Comparison of ENCODE assay signal across 16 cellular contexts in the genomic region with DNA sequence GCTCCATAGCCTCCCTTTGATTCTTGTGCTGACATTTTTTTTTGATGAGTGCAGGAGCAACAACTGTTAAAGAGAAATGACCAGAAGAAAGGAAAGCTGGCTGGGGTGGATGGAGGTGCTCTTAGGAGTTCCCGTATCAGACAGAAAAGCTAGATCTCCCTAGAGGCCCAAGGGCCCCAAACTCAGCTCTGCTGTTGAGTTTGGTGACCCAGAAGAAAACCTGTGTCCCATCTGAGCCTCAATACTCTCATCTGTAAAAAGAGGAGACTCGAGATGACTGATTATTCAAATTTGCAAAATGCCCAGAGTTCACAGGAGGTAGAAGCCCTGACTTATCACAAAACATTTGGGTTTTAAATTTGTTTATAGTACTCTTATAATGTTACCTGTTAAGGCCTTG.
DNase-seq lines count a peak whose midpoint lies in the region; ATAC-seq, FAIRE-seq and TF ChIP-seq lines count a peak whose summit lies in the region.
"Had no signal": no experiment of that assay in that cellular context is flagged by ENCODE, and none has a peak within 500 bp of the region (broad histone marks: within the 10 kb centered on the region; RNA-seq: fewer than 3 reads in every experiment).

No MANE protein-coding gene starts in this region.

- peak overlapping the region; percentile 20 for H3K27ac ChIP-seq in cardiac muscle cell
- no peak overlapping the region for H3K27ac ChIP-seq in astrocyte (ENCODE audit: low read depth, low read length)
- H3K27ac ChIP-seq: 22Rv1 had no signal

- peak overlapping the region; percentile 14 for H3K27ac Mint-ChIP-seq in astrocyte (ENCODE audit: unreplicated experiment)
- peak overlapping the region; percentile 65 for H3K27ac Mint-ChIP-seq in stimulated activated naive B cell treated with anti-CD40 and anti-IgM and Interleukin-4, amounts not matched to agents 10 μg/mL and 1 μg/mL and 100 μg/mL, for 72 hours
- H3K27ac Mint-ChIP-seq: CD8-positive, alpha-beta T cell had no signal

- H3K79me2 ChIP-seq in astrocyte (ENCODE audit: insufficient read depth, low read length) = peaks cover 19% of the 10 kb centered on the region

- ATAC-seq in Right ventricle myocardium inferior (no peak), HG02870 (IDR thresholded peaks at IDR 0.05; ENCODE audit: unreplicated experiment) (peak; percentile 46), HG03460 (IDR thresholded peaks at IDR 0.05; ENCODE audit: unreplicated experiment) (no peak)
- peak in 1 of 2 donors; percentile 56 for ATAC-seq in stimulated activated naive B cell treated with anti-CD40 and anti-IgM and Interleukin-4, amounts not matched to agents 10 μg/mL and 1 μg/mL and 100 μg/mL, for 72 hours (replicated peaks)
- ATAC-seq: CD8-positive, alpha-beta T cell had no signal

- intact Hi-C loops in Right ventricle myocardium inferior (cut with DNase I) = loop anchor here (2.0 kb wide), 1 partner anchor 15 kb away; no protein-coding TSS in a partner anchor

- peaks cover 55% of the 10 kb centered on the region for H3K4me1 Mint-ChIP-seq in astrocyte (ENCODE audit: low read depth, unreplicated experiment)
- H3K4me1 Mint-ChIP-seq in stimulated activated naive B cell treated with anti-CD40 and anti-IgM and Interleukin-4, amounts not matched to agents 10 μg/mL and 1 μg/mL and 100 μg/mL, for 72 hours = peaks cover 18 to 20% of the 10 kb centered on the region in 2 donors

- no peaks in the 10 kb centered on the region for H3K27me3 Mint-ChIP-seq in astrocyte (ENCODE audit: low read depth, unreplicated experiment)
- H3K27me3 Mint-ChIP-seq in stimulated activated naive B cell treated with anti-CD40 and anti-IgM and Interleukin-4, amounts not matched to agents 10 μg/mL and 1 μg/mL and 100 μg/mL, for 72 hours = no peaks in the 10 kb centered on the region

- H3K9ac ChIP-seq in astrocyte (ENCODE audit: low read length) = no peak overlapping the region

- FAIRE-seq in astrocyte (lab: Jason Lieb, UNC) (no peak), RCC 7860 (lab: Jason Lieb, UNC) (no peak)
- FAIRE-seq: GM19239 had no signal

- H3K4me1 ChIP-seq in cardiac muscle cell (ENCODE audit: low read depth) = peaks cover 12% of the 10 kb centered on the region
- no peaks in the 10 kb centered on the region for H3K4me1 ChIP-seq in astrocyte (ENCODE audit: insufficient read depth, low read length)

- peaks cover 36% of the 10 kb centered on the region for H4K20me1 ChIP-seq in astrocyte (ENCODE audit: insufficient read depth, low read length)

- H3K9me3 ChIP-seq in cardiac muscle cell (ENCODE audit: low read depth) = no peaks in the 10 kb centered on the region
- no peaks in the 10 kb centered on the region for H3K9me3 ChIP-seq in astrocyte (ENCODE audit: insufficient read depth, low read depth, low read length)

- DNase-seq in cardiac muscle cell (ENCODE audit: low read depth in 1 of 2, low spot score in 1 of 2) = no peak
- DNase-seq in Right ventricle myocardium inferior (ENCODE audit: missing footprints) = no peak
- DNase-seq in astrocyte (ENCODE audit: low read depth) = no peak
- DNase-seq in stimulated activated naive B cell treated with anti-CD40 and anti-IgM and Interleukin-4, amounts not matched to agents 10 μg/mL and 1 μg/mL and 100 μg/mL, for 72 hours = no peak
- no peak for DNase-seq in RCC 7860 (ENCODE audit: low spot score)
- DNase-seq in stimulated activated CD4-positive, alpha-beta T cell treated with anti-CD3 and anti-CD28 coated beads, Interleukin-4, amount 100 ng/mL, for 4 hours = no peak
- DNase-seq: CD8-positive, alpha-beta T cell; H7; NCI-H187; NCI-H226; NCI-H524 treated with DMSO at 0.1 percent for 48 hours; SHP77 treated with DMSO at 0.1 percent for 48 hours had no signal

- H3K4me3 ChIP-seq in cardiac muscle cell (no peak overlapping the region), astrocyte (ENCODE audit: insufficient read depth, low read depth, low read length) (no peak overlapping the region)

- H3K9me3 Mint-ChIP-seq in astrocyte (ENCODE audit: unreplicated experiment) = no peaks in the 10 kb centered on the region
- no peaks in the 10 kb centered on the region for H3K9me3 Mint-ChIP-seq in stimulated activated naive B cell treated with anti-CD40 and anti-IgM and Interleukin-4, amounts not matched to agents 10 μg/mL and 1 μg/mL and 100 μg/mL, for 72 hours
- H3K9me3 Mint-ChIP-seq: CD8-positive, alpha-beta T cell had no signal

- H3K27me3 ChIP-seq in cardiac muscle cell (no peaks in the 10 kb centered on the region), astrocyte (ENCODE audit: insufficient read depth, low read length) (no peaks in the 10 kb centered on the region)

- peaks cover 2% of the 10 kb centered on the region for H3K36me3 Mint-ChIP-seq in astrocyte (ENCODE audit: low read depth, unreplicated experiment)
- peaks cover 0 to 3% of the 10 kb centered on the region in 2 donors for H3K36me3 Mint-ChIP-seq in stimulated activated naive B cell treated with anti-CD40 and anti-IgM and Interleukin-4, amounts not matched to agents 10 μg/mL and 1 μg/mL and 100 μg/mL, for 72 hours
- H3K36me3 Mint-ChIP-seq: CD8-positive, alpha-beta T cell had no signal

- no peak for TF ChIP-seq CTCF in cardiac muscle cell (IDR thresholded peaks at IDR 0.05; ENCODE audit: low read depth, low read length)
- TF ChIP-seq CTCF in astrocyte (IDR thresholded peaks at IDR 0.05; ENCODE audit: insufficient read depth, low read depth, low read length) = no peak

- no peak overlapping the region for H2AFZ ChIP-seq in astrocyte (ENCODE audit: low read depth, low read length)

- H3K36me3 ChIP-seq in cardiac muscle cell (no peaks in the 10 kb centered on the region), astrocyte (ENCODE audit: insufficient read depth, low read length) (no peaks in the 10 kb centered on the region)

- no peak overlapping the region for H3K4me3 Mint-ChIP-seq in astrocyte (ENCODE audit: unreplicated experiment)
- no peak overlapping the region for H3K4me3 Mint-ChIP-seq in stimulated activated naive B cell treated with anti-CD40 and anti-IgM and Interleukin-4, amounts not matched to agents 10 μg/mL and 1 μg/mL and 100 μg/mL, for 72 hours
- H3K4me3 Mint-ChIP-seq: CD8-positive, alpha-beta T cell had no signal

- no peak overlapping the region for H3K4me2 ChIP-seq in astrocyte (ENCODE audit: low read length)
